ENCODE assay signal across 11 cellular contexts in the genomic region with DNA sequence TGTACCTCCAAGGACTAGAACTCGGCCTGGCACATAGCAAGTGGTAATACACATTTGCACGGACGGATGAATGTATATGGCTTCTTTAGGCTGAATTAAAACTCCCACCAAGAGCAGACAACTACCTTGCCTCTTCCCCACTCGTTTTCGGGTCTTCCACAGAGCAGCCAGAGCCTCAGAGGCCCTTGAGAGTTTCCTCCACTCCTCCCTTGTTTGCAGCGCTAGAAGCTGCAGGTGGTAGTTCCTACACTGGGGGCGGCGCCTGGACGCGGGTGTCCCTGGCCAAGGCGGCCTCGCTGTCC. TPM values are rescaled to one million over a fixed set of nuclear protein-coding genes. Genes with fewer than 3 reads are reported as not detected.
DNase-seq lines count a peak whose midpoint lies in the region; ATAC-seq and TF ChIP-seq lines count a peak whose summit lies in the region.
"Had no signal": no experiment of that assay in that cellular context is flagged by ENCODE, and none has a peak within 500 bp of the region (broad histone marks: within the 10 kb centered on the region; RNA-seq: fewer than 3 reads in every experiment).

No MANE protein-coding gene starts in this region.

- ATAC-seq in left lung: no peak

- H3K27me3 Mint-ChIP-seq in MCF 10A (ENCODE audit: insufficient read depth, unreplicated experiment): peaks cover 7% of the 10 kb centered on the region

- H3K36me3 Mint-ChIP-seq in MCF 10A (ENCODE audit: insufficient read depth, unreplicated experiment): no peaks in the 10 kb centered on the region

- no TSS peak for BruUV-seq in MCF 10A (replicated peaks; lab: Mats Ljungman, UMichigan)

- no peak overlapping the region for H3K9ac ChIP-seq in subcutaneous abdominal adipose tissue (ENCODE audit: low read length in 5 of 5)

- POLR2A ChIA-PET in MCF 10A (lab: Yijun Ruan, JAX): interaction anchor here (1.6 to 2.9 kb wide), 2 partner anchors 10 to 11 kb away, joined by 6 to 14 read pairs; a partner anchor contains a TSS

- TF ChIP-seq CTCF in MCF 10A (IDR thresholded peaks at IDR 0.05; ENCODE audit: unreplicated experiment) (no peak), left lung (IDR thresholded peaks at IDR 0.05) (no peak)

- peak; percentile 20 for DNase-seq in NCI-H2029 (lab: John Stamatoyannopoulos, UW)
- DNase-seq in NCI-H2029 treated with DMSO at 0.1 percent for 48 hours (lab: John Stamatoyannopoulos, UW): no peak
- no peak for DNase-seq in MCF 10A (ENCODE audit: unreplicated experiment)
- DNase-seq in left lung: no peak
- no peak for DNase-seq in DMS 273 treated with DMSO at 0.1 percent for 48 hours (lab: John Stamatoyannopoulos, UW)
- DNase-seq in SKM-1 (lab: John Stamatoyannopoulos, UW; ENCODE audit: unreplicated experiment): no peak
- DNase-seq in DMS153 treated with DMSO at 0.1 percent for 48 hours (lab: John Stamatoyannopoulos, UW; ENCODE audit: unreplicated experiment): no peak
- DNase-seq: activated T-cell treated with anti-CD3 and anti-CD28 coated beads, Interleukin-2, amount 50 U/mL, for 1 hour; immature natural killer cell; NK-92 treated with Interleukin-12 subunit alpha and Interleukin-12 subunit beta, amount 100 ng/mL, for 24 hours had no signal

- intact Hi-C loops in MCF 10A (cut with micrococcal nuclease): no loop called here
- intact Hi-C loops in left lung (cut with DNase I): no loop called here

- H3K36me3 ChIP-seq in left lung: no peaks in the 10 kb centered on the region
- no peaks in the 10 kb centered on the region for H3K36me3 ChIP-seq in subcutaneous abdominal adipose tissue (ENCODE audit: control insufficient read depth in 5 of 5, insufficient read depth in 5 of 5, low read length in 5 of 5)

- no peaks in the 10 kb centered on the region for H3K9me3 Mint-ChIP-seq in MCF 10A (ENCODE audit: unreplicated experiment)

- CTCF ChIA-PET in MCF 10A (lab: Yijun Ruan, JAX): interaction anchor here (0.7 to 2.3 kb wide), 4 partner anchors 10 to 110 kb away, joined by 3 to 13 read pairs (median 3); a partner anchor contains a TSS

- H3K27ac ChIP-seq in left lung (peak overlapping the region in 1 of 2 donors; percentile 61), subcutaneous abdominal adipose tissue (ENCODE audit: low read depth, low read length) (no peak overlapping the region)

- no peaks in the 10 kb centered on the region for H3K4me1 Mint-ChIP-seq in MCF 10A (ENCODE audit: insufficient read depth, unreplicated experiment)

- H3K4me3 Mint-ChIP-seq in MCF 10A (ENCODE audit: unreplicated experiment): peak overlapping the region; percentile 70
- H3K4me3 Mint-ChIP-seq: immature natural killer cell had no signal

- H3K27ac Mint-ChIP-seq in MCF 10A (ENCODE audit: low read depth, unreplicated experiment): no peak overlapping the region
- H3K27ac Mint-ChIP-seq: immature natural killer cell had no signal

- peaks cover 0 to 7% of the 10 kb centered on the region in 2 donors for H3K4me1 ChIP-seq in left lung
- peaks cover 0 to 16% (median 15%) of the 10 kb centered on the region in 5 donors for H3K4me1 ChIP-seq in subcutaneous abdominal adipose tissue (ENCODE audit: control insufficient read depth in 5 of 5, insufficient read depth in 5 of 5, low read length in 5 of 5)

- H3K27me3 ChIP-seq in left lung (peaks cover 5 to 57% of the 10 kb centered on the region in 2 donors), subcutaneous abdominal adipose tissue (ENCODE audit: control insufficient read depth in 5 of 5, insufficient read depth in 4 of 5, low read length in 5 of 5) (peaks cover 0 to 24% (median 5%) of the 10 kb centered on the region in 5 donors)

- H3K9me3 ChIP-seq in left lung (no peaks in the 10 kb centered on the region), subcutaneous abdominal adipose tissue (ENCODE audit: control insufficient read depth in 5 of 5, low read length in 5 of 5) (no peaks in the 10 kb centered on the region)

- H3K4me3 ChIP-seq in left lung: peak overlapping the region; percentile 48 to 53
- peak overlapping the region; percentile 62 to 82 (median 74) for H3K4me3 ChIP-seq in subcutaneous abdominal adipose tissue (ENCODE audit: low read depth in 1 of 5, low read length in 5 of 5)

RNA-seq across cellular contexts. Expression of a gene that starts 10.2 kb away (rescaled TPM):
- total RNA-seq in MCF 10A (2022) (5.9 and 9.2 TPM in 2 replicates), left lung (10 to 100 TPM in 1 of 2 donors, 1 to 10 TPM in 1; 8.8 to 11.6 TPM)
